In genomic region chr12:123388218-123388947, GRCh38 we compare ENCODE assay signal across 1 cellular context.
A peak's percentile ranks its signal among the peaks of the same experiment; 100 is the strongest.
TF ChIP-seq lines count a peak whose summit lies in the region.

No MANE protein-coding gene starts in this region.

TF ChIP-seq in K562, 482 proteins besides CTCF, POLR2A, EP300 and RAD21 (continued from another document):
- TF ChIP-seq, protein P1, sequence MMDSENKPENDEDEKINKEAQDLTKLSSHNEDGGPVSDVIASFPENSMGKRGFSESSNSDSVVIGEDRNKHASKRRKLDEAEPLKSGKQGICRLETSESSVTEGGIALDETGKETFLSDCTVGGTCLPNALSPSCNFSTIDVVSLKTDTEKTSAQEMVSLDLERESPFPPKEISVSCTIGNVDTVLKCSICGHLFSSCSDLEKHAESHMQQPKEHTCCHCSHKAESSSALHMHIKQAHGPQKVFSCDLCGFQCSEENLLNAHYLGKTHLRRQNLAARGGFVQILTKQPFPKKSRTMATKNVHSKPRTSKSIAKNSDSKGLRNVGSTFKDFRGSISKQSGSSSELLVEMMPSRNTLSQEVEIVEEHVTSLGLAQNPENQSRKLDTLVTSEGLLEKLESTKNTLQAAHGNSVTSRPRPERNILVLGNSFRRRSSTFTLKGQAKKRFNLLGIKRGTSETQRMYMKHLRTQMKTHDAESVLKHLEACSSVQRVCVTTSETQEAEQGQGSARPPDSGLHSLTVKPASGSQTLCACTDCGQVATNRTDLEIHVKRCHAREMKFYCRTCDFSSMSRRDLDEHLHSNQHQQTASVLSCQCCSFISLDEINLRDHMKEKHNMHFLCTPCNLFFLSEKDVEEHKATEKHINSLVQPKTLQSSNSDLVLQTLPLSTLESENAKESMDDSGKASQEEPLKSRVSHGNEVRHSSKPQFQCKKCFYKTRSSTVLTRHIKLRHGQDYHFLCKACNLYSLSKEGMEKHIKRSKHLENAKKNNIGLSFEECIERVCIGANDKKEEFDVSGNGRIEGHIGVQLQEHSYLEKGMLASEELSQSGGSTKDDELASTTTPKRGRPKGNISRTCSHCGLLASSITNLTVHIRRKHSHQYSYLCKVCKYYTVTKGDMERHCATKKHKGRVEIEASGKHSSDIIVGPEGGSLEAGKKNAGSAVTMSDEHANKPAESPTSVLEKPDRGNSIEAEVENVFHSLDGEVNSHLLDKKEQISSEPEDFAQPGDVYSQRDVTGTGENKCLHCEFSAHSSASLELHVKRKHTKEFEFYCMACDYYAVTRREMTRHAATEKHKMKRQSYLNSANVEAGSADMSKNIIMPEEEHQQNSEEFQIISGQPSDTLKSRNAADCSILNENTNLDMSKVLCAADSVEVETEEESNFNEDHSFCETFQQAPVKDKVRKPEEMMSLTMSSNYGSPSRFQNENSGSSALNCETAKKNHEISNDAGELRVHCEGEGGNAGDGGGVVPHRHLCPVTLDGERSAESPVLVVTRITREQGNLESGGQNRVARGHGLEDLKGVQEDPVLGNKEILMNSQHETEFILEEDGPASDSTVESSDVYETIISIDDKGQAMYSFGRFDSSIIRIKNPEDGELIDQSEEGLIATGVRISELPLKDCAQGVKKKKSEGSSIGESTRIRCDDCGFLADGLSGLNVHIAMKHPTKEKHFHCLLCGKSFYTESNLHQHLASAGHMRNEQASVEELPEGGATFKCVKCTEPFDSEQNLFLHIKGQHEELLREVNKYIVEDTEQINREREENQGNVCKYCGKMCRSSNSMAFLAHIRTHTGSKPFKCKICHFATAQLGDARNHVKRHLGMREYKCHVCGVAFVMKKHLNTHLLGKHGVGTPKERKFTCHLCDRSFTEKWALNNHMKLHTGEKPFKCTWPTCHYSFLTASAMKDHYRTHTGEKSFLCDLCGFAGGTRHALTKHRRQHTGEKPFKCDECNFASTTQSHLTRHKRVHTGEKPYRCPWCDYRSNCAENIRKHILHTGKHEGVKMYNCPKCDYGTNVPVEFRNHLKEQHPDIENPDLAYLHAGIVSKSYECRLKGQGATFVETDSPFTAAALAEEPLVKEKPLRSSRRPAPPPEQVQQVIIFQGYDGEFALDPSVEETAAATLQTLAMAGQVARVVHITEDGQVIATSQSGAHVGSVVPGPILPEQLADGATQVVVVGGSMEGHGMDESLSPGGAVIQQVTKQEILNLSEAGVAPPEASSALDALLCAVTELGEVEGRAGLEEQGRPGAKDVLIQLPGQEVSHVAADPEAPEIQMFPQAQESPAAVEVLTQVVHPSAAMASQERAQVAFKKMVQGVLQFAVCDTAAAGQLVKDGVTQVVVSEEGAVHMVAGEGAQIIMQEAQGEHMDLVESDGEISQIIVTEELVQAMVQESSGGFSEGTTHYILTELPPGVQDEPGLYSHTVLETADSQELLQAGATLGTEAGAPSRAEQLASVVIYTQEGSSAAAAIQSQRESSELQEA (IDR thresholded peaks at IDR 0.05; ENCODE audit: low read depth) = no peak
- TF ChIP-seq MTF1 (CRISPR knock-in tag; IDR thresholded peaks at IDR 0.05; ENCODE audit: borderline replicate concordance) (no peak), ZNF41 (CRISPR knock-in tag; conservative IDR thresholded peaks at IDR 0.05) (no peak), CBX2 (IDR thresholded peaks at IDR 0.05; ENCODE audit: insufficient read depth, low read length, poor library complexity, severe bottlenecking) (no peak), E2F8 (IDR thresholded peaks at IDR 0.05; ENCODE audit: low read depth, partially characterized antibody) (peak; percentile 34), GTF2B (IDR thresholded peaks at IDR 0.05; ENCODE audit: extremely low read depth, insufficient read length) (no peak), BCL6 (CRISPR knock-in tag; IDR thresholded peaks at IDR 0.05) (no peak), ZNF217 (CRISPR knock-in tag; IDR thresholded peaks at IDR 0.05) (no peak), PHTF2 (CRISPR knock-in tag; IDR thresholded peaks at IDR 0.05) (no peak), KHSRP (IDR thresholded peaks at IDR 0.05) (0 out of 2 replicates have a peak, but pooled peaks have one; percentile 37), TCF7 (IDR thresholded peaks at IDR 0.05; ENCODE audit: borderline replicate concordance) (no peak), ZNF212 (CRISPR knock-in tag; IDR thresholded peaks at IDR 0.05) (no peak), MTA1 (IDR thresholded peaks at IDR 0.05; ENCODE audit: borderline replicate concordance) (peak; percentile 34; the same call in 1 of the 2 replicates), ZNF655 (CRISPR knock-in tag; IDR thresholded peaks at IDR 0.05) (no peak), CTBP1 (IDR thresholded peaks at IDR 0.05; ENCODE audit: borderline replicate concordance) (peak; percentile 93), ZNF589 (CRISPR knock-in tag; IDR thresholded peaks at IDR 0.05; ENCODE audit: low read depth) (peak; percentile 83; the same call in 1 of the 2 replicates), SIRT6 (IDR thresholded peaks at IDR 0.05; ENCODE audit: low read depth, low read length) (no peak), DPF2 (IDR thresholded peaks at IDR 0.05) (peak; percentile 93), ZNF274 (IDR thresholded peaks at IDR 0.05; ENCODE audit: borderline replicate concordance, low read depth, low read length) (no peak), ZNF354B (CRISPR knock-in tag; IDR thresholded peaks at IDR 0.05) (no peak), ELF1 (tag; IDR thresholded peaks at IDR 0.05) (peak; percentile 75), ZNF431 (CRISPR knock-in tag; IDR thresholded peaks at IDR 0.05) (no peak), TBL1XR1 (IDR thresholded peaks at IDR 0.05; ENCODE audit: low read length in 2 of 2) (peak; percentile 75 to 93; a peak in 3 of 4 replicates)
- TF ChIP-seq, protein P2, sequence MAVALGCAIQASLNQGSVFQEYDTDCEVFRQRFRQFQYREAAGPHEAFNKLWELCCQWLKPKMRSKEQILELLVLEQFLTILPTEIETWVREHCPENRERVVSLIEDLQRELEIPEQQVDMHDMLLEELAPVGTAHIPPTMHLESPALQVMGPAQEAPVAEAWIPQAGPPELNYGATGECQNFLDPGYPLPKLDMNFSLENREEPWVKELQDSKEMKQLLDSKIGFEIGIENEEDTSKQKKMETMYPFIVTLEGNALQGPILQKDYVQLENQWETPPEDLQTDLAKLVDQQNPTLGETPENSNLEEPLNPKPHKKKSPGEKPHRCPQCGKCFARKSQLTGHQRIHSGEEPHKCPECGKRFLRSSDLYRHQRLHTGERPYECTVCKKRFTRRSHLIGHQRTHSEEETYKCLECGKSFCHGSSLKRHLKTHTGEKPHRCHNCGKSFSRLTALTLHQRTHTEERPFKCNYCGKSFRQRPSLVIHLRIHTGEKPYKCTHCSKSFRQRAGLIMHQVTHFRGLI (CRISPR knock-in tag; IDR thresholded peaks at IDR 0.05) = no peak
- TF ChIP-seq, protein P3, sequence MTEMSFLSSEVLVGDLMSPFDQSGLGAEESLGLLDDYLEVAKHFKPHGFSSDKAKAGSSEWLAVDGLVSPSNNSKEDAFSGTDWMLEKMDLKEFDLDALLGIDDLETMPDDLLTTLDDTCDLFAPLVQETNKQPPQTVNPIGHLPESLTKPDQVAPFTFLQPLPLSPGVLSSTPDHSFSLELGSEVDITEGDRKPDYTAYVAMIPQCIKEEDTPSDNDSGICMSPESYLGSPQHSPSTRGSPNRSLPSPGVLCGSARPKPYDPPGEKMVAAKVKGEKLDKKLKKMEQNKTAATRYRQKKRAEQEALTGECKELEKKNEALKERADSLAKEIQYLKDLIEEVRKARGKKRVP (CRISPR knock-in tag; IDR thresholded peaks at IDR 0.05) = no peak
